30 cellular contexts compared by ENCODE assay signal in the genomic region with DNA sequence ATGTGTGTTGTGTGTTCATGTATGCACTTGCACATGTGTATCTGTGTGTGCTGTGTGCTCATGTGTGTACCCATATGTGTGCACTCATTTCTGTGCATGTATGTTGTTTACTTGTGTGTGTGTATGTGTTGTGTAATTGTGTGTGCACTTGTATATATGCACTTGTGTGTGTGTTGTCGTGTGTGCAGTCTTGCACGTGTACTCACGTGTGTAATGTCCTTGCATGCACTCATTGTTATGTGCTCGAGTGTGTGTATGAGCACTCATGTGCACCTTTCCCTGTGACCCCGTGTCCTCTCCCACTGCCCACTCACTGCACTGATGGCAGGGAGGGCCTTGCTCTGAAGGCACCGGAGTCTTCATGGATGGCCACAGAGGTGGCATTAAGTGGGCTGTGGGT.
"Had no signal": no experiment of that assay in that cellular context is flagged by ENCODE, and none has a peak within 500 bp of the region (broad histone marks: within the 10 kb centered on the region; RNA-seq: fewer than 3 reads in every experiment).

No MANE protein-coding gene starts in this region.

- H3K27ac ChIP-seq: left lung, lower lobe of right lung, parathyroid adenoma, psoas muscle, right atrium auricular region, skin epidermis, stomach, testis, thyroid gland, transverse colon, upper lobe of right lung had no signal

- DNase-seq: hypothalamus; immature natural killer cell; kidney; left colon; left lung; lower lobe of right lung; mammary epithelial cell; mesenchymal stem cell; naive B cell; natural killer cell; nephron progenitor cell; nucleus accumbens; psoas muscle; stimulated activated CD4-positive, alpha-beta T cell treated with anti-CD3 and anti-CD28 coated beads, Interleukin-12 subunit alpha, Interleukin-12 subunit beta, amount 100 ng/mL, for 4 hours; stimulated activated CD4-positive, alpha-beta T cell treated with anti-CD3 and anti-CD28 coated beads, Interleukin-15, amount 100 ng/mL, for 24 hours; stimulated activated CD4-positive, alpha-beta T cell treated with anti-CD3 and anti-CD28 coated beads, Interleukin-2, amount 100 ng/mL, for 24 hours; stimulated activated CD4-positive, alpha-beta T cell treated with anti-CD3 and anti-CD28 coated beads, Interleukin-4, amount 100 ng/mL, for 1 hour; stimulated activated naive B cell treated with anti-CD40 and anti-IgM and Interleukin-4, amounts not matched to agents 10 μg/mL and 1 μg/mL and 100 μg/mL, for 72 hours; stimulated activated naive CD8-positive, alpha-beta T cell treated with anti-CD3 and anti-CD28 coated beads, Interleukin-15, Interleukin-2, amounts not matched to agents 100 U/mL and 50 U/mL, for 24 hours; stomach; testis; thyroid gland; transverse colon; upper lobe of right lung had no signal

- H2AFZ ChIP-seq: parathyroid adenoma had no signal

- H3K9ac ChIP-seq: parathyroid adenoma had no signal

- H3K79me2 ChIP-seq: parathyroid adenoma had no signal

- H3K4me3 ChIP-seq: left lung, lower lobe of right lung, psoas muscle, right atrium auricular region, skin epidermis, stomach, testis, thyroid gland, transverse colon, upper lobe of right lung had no signal

- H3K9me3 ChIP-seq: left lung, lower lobe of right lung, psoas muscle, right atrium auricular region, stomach, testis, thyroid gland, transverse colon, upper lobe of right lung had no signal

- FAIRE-seq: islet of Langerhans, kidney, urothelium cell line had no signal

- H3K4me1 ChIP-seq: left lung, lower lobe of right lung, parathyroid adenoma, psoas muscle, right atrium auricular region, stomach, testis, thyroid gland, transverse colon, upper lobe of right lung had no signal

- H3K27me3 ChIP-seq: left lung, right atrium auricular region, stomach, testis, thyroid gland, transverse colon, upper lobe of right lung had no signal

- H3K36me3 ChIP-seq: left lung, lower lobe of right lung, right atrium auricular region, stomach, thyroid gland, transverse colon, upper lobe of right lung had no signal

- ATAC-seq: left colon; left lung; lower lobe of right lung; natural killer cell; psoas muscle; sciatic nerve; stimulated activated naive B cell treated with anti-CD40 and anti-IgM and Interleukin-4, amounts not matched to agents 10 μg/mL and 1 μg/mL and 100 μg/mL, for 72 hours; stimulated activated naive CD8-positive, alpha-beta T cell treated with anti-CD3 and anti-CD28 coated beads, Interleukin-15, Interleukin-2, amounts not matched to agents 100 U/mL and 50 U/mL, for 24 hours; upper lobe of right lung had no signal
